1 cellular context compared by ENCODE assay signal in the genomic region with DNA sequence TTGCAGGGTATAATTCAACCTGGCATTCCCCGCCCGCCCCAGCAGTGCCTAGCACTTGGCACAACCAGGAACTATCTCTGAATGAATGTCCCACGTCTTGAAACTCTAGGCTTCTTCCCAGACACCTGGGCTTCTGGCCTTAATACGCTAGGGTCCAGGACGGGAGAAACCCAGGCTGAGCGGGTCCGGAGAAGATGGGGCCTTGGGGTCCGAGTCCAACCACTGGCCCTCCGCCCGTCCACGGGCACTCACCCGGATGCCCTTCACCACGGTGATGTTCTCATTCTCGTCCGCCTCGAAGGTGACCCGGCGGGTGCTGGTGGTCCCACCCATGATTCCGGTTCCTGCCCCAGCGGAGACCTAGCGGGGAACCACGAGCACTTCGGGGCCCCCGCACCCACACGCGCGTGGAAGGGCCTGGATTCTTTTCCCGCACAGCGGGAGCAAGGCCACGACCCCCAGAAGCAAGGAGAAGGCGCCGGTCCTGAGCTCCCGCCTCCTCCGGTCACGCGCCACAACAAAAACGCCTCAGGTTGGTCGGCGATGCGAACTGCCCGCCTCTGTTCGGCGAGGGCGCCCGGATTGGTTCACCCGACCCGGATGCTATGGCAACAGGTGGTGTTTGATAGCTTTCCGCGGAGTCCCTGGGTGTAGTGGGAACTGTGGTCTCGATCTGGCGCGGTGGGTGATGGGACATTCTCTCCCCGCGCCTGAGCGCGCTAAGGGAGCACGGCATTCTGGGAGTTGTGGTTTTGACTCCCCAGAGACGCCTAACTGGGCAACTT.
A peak's percentile ranks its signal among the peaks of the same experiment; 100 is the strongest.
TF ChIP-seq lines count a peak whose summit lies in the region.

CHCHD3 (minus strand) TSS at position 486 of the 785 bp plus-strand sequence; CDS start at position 333, 153 bp downstream.

TF ChIP-seq in HepG2, 621 proteins besides CTCF, POLR2A, EP300 and RAD21 (continued from another document and continues in another):
- TF ChIP-seq CREB1 (IDR thresholded peaks at IDR 0.05) = peak; percentile 56; the same call in 1 of the 2 replicates
- TF ChIP-seq CREB1 (CRISPR knock-in tag; IDR thresholded peaks at IDR 0.05) = peak; percentile 84
- TF ChIP-seq, protein P1, sequence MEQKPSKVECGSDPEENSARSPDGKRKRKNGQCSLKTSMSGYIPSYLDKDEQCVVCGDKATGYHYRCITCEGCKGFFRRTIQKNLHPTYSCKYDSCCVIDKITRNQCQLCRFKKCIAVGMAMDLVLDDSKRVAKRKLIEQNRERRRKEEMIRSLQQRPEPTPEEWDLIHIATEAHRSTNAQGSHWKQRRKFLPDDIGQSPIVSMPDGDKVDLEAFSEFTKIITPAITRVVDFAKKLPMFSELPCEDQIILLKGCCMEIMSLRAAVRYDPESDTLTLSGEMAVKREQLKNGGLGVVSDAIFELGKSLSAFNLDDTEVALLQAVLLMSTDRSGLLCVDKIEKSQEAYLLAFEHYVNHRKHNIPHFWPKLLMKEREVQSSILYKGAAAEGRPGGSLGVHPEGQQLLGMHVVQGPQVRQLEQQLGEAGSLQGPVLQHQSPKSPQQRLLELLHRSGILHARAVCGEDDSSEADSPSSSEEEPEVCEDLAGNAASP (CRISPR knock-in tag; IDR thresholded peaks at IDR 0.05; ENCODE audit: borderline replicate concordance) = peak; percentile 27; the same call in 1 of the 2 replicates
- TF ChIP-seq, protein P2, sequence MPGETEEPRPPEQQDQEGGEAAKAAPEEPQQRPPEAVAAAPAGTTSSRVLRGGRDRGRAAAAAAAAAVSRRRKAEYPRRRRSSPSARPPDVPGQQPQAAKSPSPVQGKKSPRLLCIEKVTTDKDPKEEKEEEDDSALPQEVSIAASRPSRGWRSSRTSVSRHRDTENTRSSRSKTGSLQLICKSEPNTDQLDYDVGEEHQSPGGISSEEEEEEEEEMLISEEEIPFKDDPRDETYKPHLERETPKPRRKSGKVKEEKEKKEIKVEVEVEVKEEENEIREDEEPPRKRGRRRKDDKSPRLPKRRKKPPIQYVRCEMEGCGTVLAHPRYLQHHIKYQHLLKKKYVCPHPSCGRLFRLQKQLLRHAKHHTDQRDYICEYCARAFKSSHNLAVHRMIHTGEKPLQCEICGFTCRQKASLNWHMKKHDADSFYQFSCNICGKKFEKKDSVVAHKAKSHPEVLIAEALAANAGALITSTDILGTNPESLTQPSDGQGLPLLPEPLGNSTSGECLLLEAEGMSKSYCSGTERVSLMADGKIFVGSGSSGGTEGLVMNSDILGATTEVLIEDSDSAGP (CRISPR knock-in tag; IDR thresholded peaks at IDR 0.05; ENCODE audit: borderline replicate concordance) = peak; percentile 84; the same call in 1 of the 2 replicates
- TF ChIP-seq, protein P3, sequence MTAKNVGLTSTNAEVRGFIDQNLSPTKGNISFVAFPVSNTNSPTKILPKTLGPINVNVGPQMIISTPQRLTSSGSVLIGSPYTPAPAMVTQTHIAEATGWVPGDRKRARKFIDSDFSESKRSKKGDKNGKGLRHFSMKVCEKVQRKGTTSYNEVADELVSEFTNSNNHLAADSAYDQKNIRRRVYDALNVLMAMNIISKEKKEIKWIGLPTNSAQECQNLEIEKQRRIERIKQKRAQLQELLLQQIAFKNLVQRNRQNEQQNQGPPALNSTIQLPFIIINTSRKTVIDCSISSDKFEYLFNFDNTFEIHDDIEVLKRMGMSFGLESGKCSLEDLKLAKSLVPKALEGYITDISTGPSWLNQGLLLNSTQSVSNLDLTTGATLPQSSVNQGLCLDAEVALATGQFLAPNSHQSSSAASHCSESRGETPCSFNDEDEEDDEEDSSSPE (CRISPR knock-in tag; IDR thresholded peaks at IDR 0.05) = peak; percentile 97
- no peak for TF ChIP-seq ZFP1 (CRISPR knock-in tag; IDR thresholded peaks at IDR 0.05)
- no peak for TF ChIP-seq ZNF235 (CRISPR knock-in tag; IDR thresholded peaks at IDR 0.05; ENCODE audit: borderline replicate concordance)
- TF ChIP-seq POGZ (CRISPR knock-in tag; IDR thresholded peaks at IDR 0.05) = peak; percentile 98
- 0 out of 2 replicates have a peak, but pooled peaks have one; percentile 4 for TF ChIP-seq ZNF629 (CRISPR knock-in tag; conservative IDR thresholded peaks at IDR 0.05)
- TF ChIP-seq PHF20 (CRISPR knock-in tag; IDR thresholded peaks at IDR 0.05) = peak; percentile 88
- TF ChIP-seq, protein P4, sequence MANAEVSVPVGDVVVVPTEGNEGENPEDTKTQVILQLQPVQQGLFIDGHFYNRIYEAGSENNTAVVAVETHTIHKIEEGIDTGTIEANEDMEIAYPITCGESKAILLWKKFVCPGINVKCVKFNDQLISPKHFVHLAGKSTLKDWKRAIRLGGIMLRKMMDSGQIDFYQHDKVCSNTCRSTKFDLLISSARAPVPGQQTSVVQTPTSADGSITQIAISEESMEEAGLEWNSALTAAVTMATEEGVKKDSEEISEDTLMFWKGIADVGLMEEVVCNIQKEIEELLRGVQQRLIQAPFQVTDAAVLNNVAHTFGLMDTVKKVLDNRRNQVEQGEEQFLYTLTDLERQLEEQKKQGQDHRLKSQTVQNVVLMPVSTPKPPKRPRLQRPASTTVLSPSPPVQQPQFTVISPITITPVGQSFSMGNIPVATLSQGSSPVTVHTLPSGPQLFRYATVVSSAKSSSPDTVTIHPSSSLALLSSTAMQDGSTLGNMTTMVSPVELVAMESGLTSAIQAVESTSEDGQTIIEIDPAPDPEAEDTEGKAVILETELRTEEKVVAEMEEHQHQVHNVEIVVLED (CRISPR knock-in tag; IDR thresholded peaks at IDR 0.05; ENCODE audit: borderline replicate concordance) = peak; percentile 90
- TF ChIP-seq, protein P5, sequence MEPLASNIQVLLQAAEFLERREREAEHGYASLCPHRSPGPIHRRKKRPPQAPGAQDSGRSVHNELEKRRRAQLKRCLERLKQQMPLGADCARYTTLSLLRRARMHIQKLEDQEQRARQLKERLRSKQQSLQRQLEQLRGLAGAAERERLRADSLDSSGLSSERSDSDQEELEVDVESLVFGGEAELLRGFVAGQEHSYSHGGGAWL (CRISPR knock-in tag; IDR thresholded peaks at IDR 0.05) = peak; percentile 72; the same call in 1 of the 2 replicates
- no peak for TF ChIP-seq FOXM1 (CRISPR knock-in tag; IDR thresholded peaks at IDR 0.05)
- 0 out of 2 replicates have a peak, but pooled peaks have one; percentile 23 for TF ChIP-seq ZBED4 (CRISPR knock-in tag; IDR thresholded peaks at IDR 0.05; ENCODE audit: borderline replicate concordance)
- peak; percentile 72; the same call in 1 of the 2 replicates for TF ChIP-seq ZNF709 (CRISPR knock-in tag; IDR thresholded peaks at IDR 0.05)
- TF ChIP-seq HINFP (CRISPR knock-in tag; IDR thresholded peaks at IDR 0.05; ENCODE audit: low read depth) = peak; percentile 100
- peak; percentile 46; the same call in 1 of the 2 replicates for TF ChIP-seq ZNF335 (CRISPR knock-in tag; IDR thresholded peaks at IDR 0.05)
- no peak for TF ChIP-seq KLF13 (CRISPR knock-in tag; IDR thresholded peaks at IDR 0.05)
- TF ChIP-seq ZNF768 (CRISPR knock-in tag; IDR thresholded peaks at IDR 0.05) = peak; percentile 78; the same call in 1 of the 2 replicates
- peak; percentile 69 for TF ChIP-seq ZMAT3 (CRISPR knock-in tag; conservative IDR thresholded peaks at IDR 0.05)
- 0 out of 2 replicates have a peak, but pooled peaks have one; percentile 12 for TF ChIP-seq FOSL2 (CRISPR knock-in tag; IDR thresholded peaks at IDR 0.05)
- TF ChIP-seq GMEB2 (CRISPR knock-in tag; IDR thresholded peaks at IDR 0.05; ENCODE audit: low read depth) = peak; percentile 67
- peak; percentile 98 for TF ChIP-seq ZNF143 (CRISPR knock-in tag; IDR thresholded peaks at IDR 0.05)
- TF ChIP-seq ZSCAN29 (CRISPR knock-in tag; conservative IDR thresholded peaks at IDR 0.05) = no peak
- no peak for TF ChIP-seq TCF7 (IDR thresholded peaks at IDR 0.05; ENCODE audit: low read depth)
- TF ChIP-seq ERF (CRISPR knock-in tag; IDR thresholded peaks at IDR 0.05) = peak; percentile 35; the same call in 1 of the 2 replicates
- TF ChIP-seq SP1 (IDR thresholded peaks at IDR 0.05) = no peak
- peak; percentile 48; the same call in 1 of the 2 replicates for TF ChIP-seq SP1 (CRISPR knock-in tag; IDR thresholded peaks at IDR 0.05)
- TF ChIP-seq JUNB (CRISPR knock-in tag; IDR thresholded peaks at IDR 0.05; ENCODE audit: borderline replicate concordance) = no peak
- TF ChIP-seq NR2C2 (CRISPR knock-in tag; IDR thresholded peaks at IDR 0.05; ENCODE audit: borderline replicate concordance) = peak; percentile 76
- TF ChIP-seq E2F5 (CRISPR knock-in tag; conservative IDR thresholded peaks at IDR 0.05) = peak; percentile 57; the same call in 1 of the 2 replicates
- TF ChIP-seq RNF2 (conservative IDR thresholded peaks at IDR 0.05; ENCODE audit: low read depth) = no peak; the same call in 1 of the 2 replicates
- TF ChIP-seq AKAP8 (CRISPR knock-in tag; IDR thresholded peaks at IDR 0.05) = peak; percentile 40; the same call in 1 of the 2 replicates
- TF ChIP-seq, protein P6, sequence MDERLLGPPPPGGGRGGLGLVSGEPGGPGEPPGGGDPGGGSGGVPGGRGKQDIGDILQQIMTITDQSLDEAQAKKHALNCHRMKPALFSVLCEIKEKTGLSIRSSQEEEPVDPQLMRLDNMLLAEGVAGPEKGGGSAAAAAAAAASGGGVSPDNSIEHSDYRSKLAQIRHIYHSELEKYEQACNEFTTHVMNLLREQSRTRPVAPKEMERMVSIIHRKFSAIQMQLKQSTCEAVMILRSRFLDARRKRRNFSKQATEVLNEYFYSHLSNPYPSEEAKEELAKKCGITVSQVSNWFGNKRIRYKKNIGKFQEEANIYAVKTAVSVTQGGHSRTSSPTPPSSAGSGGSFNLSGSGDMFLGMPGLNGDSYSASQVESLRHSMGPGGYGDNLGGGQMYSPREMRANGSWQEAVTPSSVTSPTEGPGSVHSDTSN (CRISPR knock-in tag; IDR thresholded peaks at IDR 0.05) = peak; percentile 82
- peak; percentile 58; the same call in 1 of the 2 replicates for TF ChIP-seq ZNF501 (CRISPR knock-in tag; IDR thresholded peaks at IDR 0.05)
- TF ChIP-seq KAT8 (CRISPR knock-in tag; IDR thresholded peaks at IDR 0.05) = peak; percentile 92
- TF ChIP-seq ZNF354B (CRISPR knock-in tag; IDR thresholded peaks at IDR 0.05) = no peak
- TF ChIP-seq ZNF33A (CRISPR knock-in tag; IDR thresholded peaks at IDR 0.05; ENCODE audit: borderline replicate concordance) = 0 out of 2 replicates have a peak, but pooled peaks have one; percentile 37
- TF ChIP-seq HNRNPLL (IDR thresholded peaks at IDR 0.05; ENCODE audit: low read depth, low read length, poor library complexity, severe bottlenecking) = peak; percentile 72
- no peak for TF ChIP-seq GATA4 (IDR thresholded peaks at IDR 0.05; ENCODE audit: borderline replicate concordance, low read depth)
- peak; percentile 63; the same call in 1 of the 2 replicates for TF ChIP-seq CCDC6 (CRISPR knock-in tag; IDR thresholded peaks at IDR 0.05)
- TF ChIP-seq SP2 (CRISPR knock-in tag; IDR thresholded peaks at IDR 0.05) = peak; percentile 95
- no peak for TF ChIP-seq ZIK1 (CRISPR knock-in tag; IDR thresholded peaks at IDR 0.05; ENCODE audit: borderline replicate concordance, low read depth)
- TF ChIP-seq SIN3B (IDR thresholded peaks at IDR 0.05; ENCODE audit: low read length) = 0 out of 2 replicates have a peak, but pooled peaks have one; percentile 31
- peak; percentile 40; the same call in 1 of the 2 replicates for TF ChIP-seq ZSCAN30 (CRISPR knock-in tag; IDR thresholded peaks at IDR 0.05)
- peak; percentile 94 for TF ChIP-seq NFYB (CRISPR knock-in tag; IDR thresholded peaks at IDR 0.05)
